1 cellular context compared by ENCODE assay signal in genomic region chr1:201917362-201918033, GRCh38.
TF ChIP-seq lines count a peak whose summit lies in the region.

No MANE protein-coding gene starts in this region.

TF ChIP-seq in GM12878, 131 proteins besides CTCF, POLR2A, EP300 and RAD21:
- no peak for TF ChIP-seq ZBTB33 (IDR thresholded peaks at IDR 0.05)
- TF ChIP-seq CHD4 (IDR thresholded peaks at IDR 0.05) = no peak
- no peak for TF ChIP-seq KDM1A (IDR thresholded peaks at IDR 0.05; ENCODE audit: borderline replicate concordance)
- no peak for TF ChIP-seq SREBF1 (IDR thresholded peaks at IDR 0.05; ENCODE audit: low read length)
- no peak for TF ChIP-seq ZNF622 (IDR thresholded peaks at IDR 0.05)
- TF ChIP-seq CREB1 (IDR thresholded peaks at IDR 0.05; ENCODE audit: low read depth) = no peak
- TF ChIP-seq CBFB (IDR thresholded peaks at IDR 0.05; ENCODE audit: low read depth) = no peak
- no peak for TF ChIP-seq BRCA1 (IDR thresholded peaks at IDR 0.05; ENCODE audit: low read depth, low read length)
- TF ChIP-seq BCL11A (IDR thresholded peaks at IDR 0.05; ENCODE audit: low read depth, low read length) = no peak
- TF ChIP-seq PKNOX1 (IDR thresholded peaks at IDR 0.05) = no peak
- no peak for TF ChIP-seq FOXK2 (IDR thresholded peaks at IDR 0.05)
- no peak for TF ChIP-seq IKZF2 (IDR thresholded peaks at IDR 0.05)
- no peak for TF ChIP-seq YY1 (IDR thresholded peaks at IDR 0.05; ENCODE audit: low read depth, low read length)
- no peak for TF ChIP-seq TCF12 (IDR thresholded peaks at IDR 0.05; ENCODE audit: low read depth, low read length)
- TF ChIP-seq TBL1XR1 (IDR thresholded peaks at IDR 0.05; ENCODE audit: low read depth, low read length) = no peak
- no peak for TF ChIP-seq CREM (IDR thresholded peaks at IDR 0.05; ENCODE audit: low read depth)
- no peak for TF ChIP-seq SUPT20H (IDR thresholded peaks at IDR 0.05; ENCODE audit: borderline replicate concordance, control insufficient read depth, low read depth, low read length)
- no peak for TF ChIP-seq EGR1 (IDR thresholded peaks at IDR 0.05; ENCODE audit: borderline replicate concordance in 1 of 2, low read depth in 2 of 2, low read length in 2 of 2)
- TF ChIP-seq EED (IDR thresholded peaks at IDR 0.05; ENCODE audit: low read depth) = no peak
- no peak for TF ChIP-seq NRF1 (conservative IDR thresholded peaks at IDR 0.05; ENCODE audit: low read depth, low read length)
TF ChIP-seq in GM12878: peak in this region for 0.
